20 cellular contexts compared by ENCODE assay signal in the genomic region with DNA sequence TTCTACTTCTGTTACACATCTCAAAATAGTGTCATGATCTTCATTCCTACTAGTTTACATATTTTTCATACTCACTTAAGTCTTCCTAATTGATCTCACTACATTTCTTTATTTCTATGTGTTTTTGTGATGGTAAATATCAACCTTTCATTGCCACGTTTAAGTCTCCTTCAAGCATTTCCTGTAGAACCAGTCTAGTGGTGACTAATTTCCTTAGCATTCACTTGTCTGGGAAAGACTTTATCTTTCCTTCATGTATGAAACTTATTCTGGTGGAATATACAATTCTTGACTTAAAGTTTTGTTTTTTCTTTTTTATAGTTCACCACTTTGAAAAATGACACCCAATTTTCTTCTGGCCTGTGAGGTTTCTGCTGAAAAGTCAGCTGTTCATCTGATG.
A peak's percentile ranks its signal among the peaks of the same experiment; 100 is the strongest.
DNase-seq lines count a peak whose midpoint lies in the region; ATAC-seq, FAIRE-seq and TF ChIP-seq lines count a peak whose summit lies in the region.
"Had no signal": no experiment of that assay in that cellular context is flagged by ENCODE, and none has a peak within 500 bp of the region (broad histone marks: within the 10 kb centered on the region; RNA-seq: fewer than 3 reads in every experiment).

No MANE protein-coding gene starts in this region.

- no peak for FAIRE-seq in frontal cortex (lab: Jason Lieb, UNC)
- FAIRE-seq: H54 had no signal

- peak; percentile 2 for DNase-seq in HCEC 1CT
- no peak for DNase-seq in RWPE2 (ENCODE audit: low spot score)
- DNase-seq in fibroblast of mammary gland (ENCODE audit: low read depth): peak; percentile 8
- peak; percentile 31 for DNase-seq in skeletal muscle cell (ENCODE audit: low read depth)
- DNase-seq in dorsolateral prefrontal cortex: no peak
- no peak for DNase-seq in frontal cortex (ENCODE audit: low spot score in 2 of 2)
- DNase-seq in DMS 273 (lab: John Stamatoyannopoulos, UW; ENCODE audit: unreplicated experiment): no peak
- DNase-seq: activated CD4-positive, alpha-beta T cell treated with anti-CD3 and anti-CD28 coated beads for 1 hour; activated CD8-positive, alpha-beta memory T cell treated with anti-CD3 and anti-CD28 coated beads, Interleukin-2, amount 10 ng/mL, durations not matched to agents 7 days and 5 days; activated naive CD8-positive, alpha-beta T cell treated with anti-CD3 and anti-CD28 coated beads for 36 hours; AML-193; COR-L47; kidney glomerular epithelial cell; naive thymus-derived CD8-positive, alpha-beta T cell; NCI-H146; NCI-H774 had no signal

- no peaks in the 10 kb centered on the region for H3K36me3 ChIP-seq in RWPE2 (ENCODE audit: low read depth)
- H3K36me3 ChIP-seq: tibial nerve had no signal

- H3K27ac ChIP-seq in RWPE2 (ENCODE audit: poor library complexity, severe bottlenecking) (peak overlapping the region; percentile 75), dorsolateral prefrontal cortex (no peak overlapping the region)
- H3K27ac ChIP-seq: parathyroid adenoma, tibial nerve had no signal

- H3K4me3 ChIP-seq in RWPE2 (ENCODE audit: severe bottlenecking) (no peak overlapping the region), fibroblast of mammary gland (ENCODE audit: control insufficient read depth, low read depth, low read length) (no peak overlapping the region), skeletal muscle cell (ENCODE audit: low read depth, low read length) (no peak overlapping the region), dorsolateral prefrontal cortex (no peak overlapping the region)
- H3K4me3 ChIP-seq: tibial nerve had no signal

- ATAC-seq in RWPE2 (ENCODE audit: low read depth) (peak; percentile 82), GM21619 (IDR thresholded peaks at IDR 0.05; ENCODE audit: unreplicated experiment) (no peak)
- ATAC-seq: activated CD8-positive, alpha-beta memory T cell treated with anti-CD3 and anti-CD28 coated beads, Interleukin-2, amount 10 ng/mL, durations not matched to agents 7 days and 5 days; naive thymus-derived CD8-positive, alpha-beta T cell had no signal

- intact Hi-C loops in dorsolateral prefrontal cortex (cut with DNase I): no loop called here

- TF ChIP-seq CTCF in RWPE2 (IDR thresholded peaks at IDR 0.05; ENCODE audit: poor library complexity, severe bottlenecking) (no peak), fibroblast of mammary gland (conservative IDR thresholded peaks at IDR 0.05; ENCODE audit: control insufficient read depth, insufficient read depth, low read depth, low read length) (no peak), dorsolateral prefrontal cortex (IDR thresholded peaks at IDR 0.05 in 54 of 56, conservative IDR thresholded peaks at IDR 0.05 in 2 of 56; ENCODE audit: low read depth in 1 of 56, partially characterized antibody in 56 of 56) (no peak)

- H3K27me3 ChIP-seq in RWPE2 (ENCODE audit: insufficient read depth, poor library complexity, severe bottlenecking) (no peaks in the 10 kb centered on the region), dorsolateral prefrontal cortex (no peaks in the 10 kb centered on the region)
- H3K27me3 ChIP-seq: tibial nerve had no signal

- H3K9me3 ChIP-seq in RWPE2 (ENCODE audit: severe bottlenecking): peaks cover 10% of the 10 kb centered on the region

- H3K4me1 ChIP-seq in RWPE2 (ENCODE audit: insufficient read depth, poor library complexity, severe bottlenecking): peaks cover 33% of the 10 kb centered on the region
- H3K4me1 ChIP-seq: parathyroid adenoma, tibial nerve had no signal

Comparison
In these comparisons a context has a peak if more than half of its experiments do, and no peak if none do; other contexts are left out.
1. DNase-seq: peak in HCEC 1CT (single experiment), fibroblast of mammary gland (single experiment) and skeletal muscle cell (single experiment); none in RWPE2 (single experiment), dorsolateral prefrontal cortex (0 of 10), frontal cortex (0 of 2) and DMS 273 (single experiment).